Comparison of ENCODE assay signal across 20 cellular contexts in genomic region chr17:36750316-36750885, GRCh38.
"Had no signal": no experiment of that assay in that cellular context is flagged by ENCODE, and none has a peak within 500 bp of the region (broad histone marks: within the 10 kb centered on the region; RNA-seq: fewer than 3 reads in every experiment).

No MANE protein-coding gene starts in this region.

- H3K9me3 ChIP-seq: MG63, SK-N-SH had no signal

- H3K9ac ChIP-seq: SK-N-SH had no signal

- H3K4me3 ChIP-seq: MG63 had no signal

- DNase-seq: Karpas-422, KG1, MG63, NCI-H1436, NCI-H187, NCI-H2029, NCI-H2081 treated with DMSO at 0.1 percent for 48 hours, NCI-H2171, NCI-H226, NCI-H446, NCI-H510A, NCI-H524 treated with DMSO at 0.1 percent for 48 hours, NCI-H774, PC-3, SHP77, SK-N-SH had no signal

- ATAC-seq: Panc1, PC-3 had no signal

- FAIRE-seq: HTR-8/SVneo had no signal

- H3K4me2 ChIP-seq: SK-N-SH had no signal

- H3K27ac ChIP-seq: HL-60, RWPE1 had no signal

- H3K9me2 ChIP-seq: SK-N-SH had no signal

- H3K36me3 ChIP-seq: MG63 had no signal
